Comparison of ENCODE assay signal across 23 cellular contexts in genomic region chr4:86926428-86927086, GRCh38. TPM values are rescaled to one million over a fixed set of nuclear protein-coding genes. Genes with fewer than 3 reads are reported as not detected.
DNase-seq lines count a peak whose midpoint lies in the region; TF ChIP-seq lines count a peak whose summit lies in the region.
"Had no signal": no experiment of that assay in that cellular context is flagged by ENCODE, and none has a peak within 500 bp of the region (broad histone marks: within the 10 kb centered on the region; RNA-seq: fewer than 3 reads in every experiment).

No MANE protein-coding gene starts in this region.

- H3K9ac ChIP-seq in mammary epithelial cell (ENCODE audit: insufficient read depth, low read length): peak overlapping the region; percentile 55

- dilution Hi-C loops in mammary epithelial cell (cut with HindIII; ENCODE audit: low sequenced_read_pairs): no loop called here

- 36% methylated on average over 6 of the region's 6 CpGs for WGBS in mammary epithelial cell (ENCODE audit: low coverage, missing lambda C conversion rate)

- H3K36me3 ChIP-seq in ACC112 (ENCODE audit: insufficient read depth, low read length) (peaks cover 10% of the 10 kb centered on the region; the same call in 1 of the 2 replicates), mammary epithelial cell (ENCODE audit: insufficient read depth, low read length) (no peaks in the 10 kb centered on the region), osteoblast (ENCODE audit: insufficient read depth, low read length) (no peaks in the 10 kb centered on the region)
- H3K36me3 ChIP-seq: left lung, prostate gland had no signal

- CTCF ChIA-PET in mammary epithelial cell (lab: Charles Lee; ENCODE audit: low non-redundant PET): no interaction called here

- peak overlapping the region; percentile 49 for H3K4me2 ChIP-seq in mammary epithelial cell (ENCODE audit: insufficient read depth, low read depth, low read length)
- H3K4me2 ChIP-seq in osteoblast (ENCODE audit: insufficient read depth, low read length): peak overlapping the region; percentile 1

- peak; percentile 18 for DNase-seq in HK-2 (ENCODE audit: unreplicated experiment)
- DNase-seq in mammary epithelial cell: peak; percentile 64
- DNase-seq in osteoblast (ENCODE audit: insufficient read length, low spot score, missing footprints): no peak
- no peak for DNase-seq in DMS79 treated with DMSO at 0.1 percent for 48 hours (lab: John Stamatoyannopoulos, UW)
- no peak for DNase-seq in NCI-H1105 (lab: John Stamatoyannopoulos, UW)
- no peak for DNase-seq in iPS-NIHi11 (ENCODE audit: low spot score)
- no peak for DNase-seq in NCI-H2081 (lab: John Stamatoyannopoulos, UW)
- DNase-seq: activated CD8-positive, alpha-beta T cell treated with anti-CD3 and anti-CD28 coated beads, Interleukin-2, amount 10 ng/mL, durations not matched to agents 7 days and 5 days; activated naive CD4-positive, alpha-beta T cell treated with Interleukin-2 at 50 U/mL for 16 hours; activated T-cell treated with anti-CD3 and anti-CD28 coated beads, Interleukin-2, amount 50 U/mL, for 24 hours; amniotic stem cell; CD4-positive, alpha-beta T cell; effector CD8-positive, alpha-beta T cell; left lung; NCI-H2107; NCI-H524; spleen; stimulated activated CD4-positive, alpha-beta T cell treated with anti-CD3 and anti-CD28 coated beads, Interleukin-4, amount 100 ng/mL, for 4 hours; stomach; T1000; upper lobe of left lung had no signal

- H3K27me3 ChIP-seq in ACC112 (ENCODE audit: insufficient read depth, low read length) (no peaks in the 10 kb centered on the region), mammary epithelial cell (ENCODE audit: insufficient read depth, low read length) (no peaks in the 10 kb centered on the region), osteoblast (ENCODE audit: insufficient read depth, low read length) (no peaks in the 10 kb centered on the region)
- H3K27me3 ChIP-seq: left lung, spleen, stomach, upper lobe of left lung had no signal

- no TSS peak for BruUV-seq in mammary epithelial cell (replicated peaks; lab: Mats Ljungman, UMichigan)

- no peak overlapping the region for H2AFZ ChIP-seq in ACC112 (ENCODE audit: low read length, unreplicated experiment)
- no peak overlapping the region for H2AFZ ChIP-seq in mammary epithelial cell (ENCODE audit: low read depth, low read length)
- H2AFZ ChIP-seq in osteoblast (ENCODE audit: low read length): no peak overlapping the region

- H3K4me1 ChIP-seq in ACC112 (ENCODE audit: control insufficient read depth, insufficient read depth, low read length, unreplicated experiment) (peaks cover 59% of the 10 kb centered on the region), mammary epithelial cell (ENCODE audit: insufficient read depth, low read length) (peaks cover 53% of the 10 kb centered on the region), osteoblast (ENCODE audit: insufficient read depth, low read length) (peaks cover 31% of the 10 kb centered on the region)
- H3K4me1 ChIP-seq: prostate gland had no signal

- H3K4me3 ChIP-seq in ACC112 (ENCODE audit: low read depth, low read length): no peak overlapping the region
- H3K4me3 ChIP-seq in mammary epithelial cell (replicated peaks in 1 of 3; ENCODE audit: insufficient read depth in 1 of 3, low read depth in 2 of 3, low read length in 3 of 3): no peak overlapping the region
- H3K4me3 ChIP-seq in osteoblast (ENCODE audit: insufficient read depth, low read length): no peak overlapping the region
- H3K4me3 ChIP-seq: left lung, prostate gland, spleen, stomach, upper lobe of left lung had no signal

- in situ Hi-C loops in mammary epithelial cell (cut with MboI; ENCODE audit: low sequenced_read_pairs in 2 of 2): loop anchor here (5.0 to 10.0 kb wide), 3 partner anchors 81 to 196 kb away; no protein-coding TSS in a partner anchor

- no peak for TF ChIP-seq CTCF in mammary epithelial cell (conservative IDR thresholded peaks at IDR 0.05 in 1 of 2, IDR thresholded peaks at IDR 0.05 in 1 of 2; ENCODE audit: extremely low read depth in 1 of 2, insufficient read depth in 1 of 2, low read depth in 1 of 2, low read length in 2 of 2)
- no peak for TF ChIP-seq CTCF in osteoblast (IDR thresholded peaks at IDR 0.05; ENCODE audit: extremely low read depth, low read depth, low read length)

- H4K20me1 ChIP-seq in mammary epithelial cell (ENCODE audit: insufficient read depth, low read length) (no peaks in the 10 kb centered on the region), osteoblast (ENCODE audit: insufficient read depth, low read length) (no peaks in the 10 kb centered on the region)

- no peaks in the 10 kb centered on the region for H3K79me2 ChIP-seq in ACC112 (ENCODE audit: control insufficient read depth, insufficient read depth, low read length, unreplicated experiment)
- H3K79me2 ChIP-seq in mammary epithelial cell (ENCODE audit: insufficient read depth, low read length): no peaks in the 10 kb centered on the region
- no peaks in the 10 kb centered on the region for H3K79me2 ChIP-seq in osteoblast (ENCODE audit: insufficient read depth, low read length)

- intact Hi-C loops in mammary epithelial cell (cut with micrococcal nuclease): loop anchor here (1.0 kb wide), 1 partner anchor 167 kb away; no protein-coding TSS in a partner anchor

- H3K9me3 ChIP-seq in mammary epithelial cell (replicated peaks; ENCODE audit: insufficient read depth, low read length) (no peaks in the 10 kb centered on the region), osteoblast (ENCODE audit: low read depth, low read length) (no peaks in the 10 kb centered on the region)
- H3K9me3 ChIP-seq: left lung, prostate gland, spleen, stomach, upper lobe of left lung had no signal

- H3K27ac ChIP-seq in ACC112 (ENCODE audit: low read depth, low read length) (peak overlapping the region; percentile 87), mammary epithelial cell (ENCODE audit: insufficient read depth, low read depth, low read length) (peak overlapping the region; percentile 97), osteoblast (ENCODE audit: low read depth, low read length) (peak overlapping the region; percentile 77)
- H3K27ac ChIP-seq: prostate gland, spleen had no signal

RNA-seq across cellular contexts. Expression of gene AFF1, which starts 8.3 kb away (rescaled TPM):
- 10 to 100 TPM; 24.8 to 48.3 TPM for total RNA-seq in mammary epithelial cell
- polyA plus RNA-seq in mammary epithelial cell: 19.8 TPM
- polyA minus RNA-seq in mammary epithelial cell: 83.2 TPM
- total RNA-seq in osteoblast: 19.5 and 22.7 TPM in 2 replicates

RNA-seq across cellular contexts. Expression of gene C4orf36, which starts 34.3 kb away (rescaled TPM):
- total RNA-seq in mammary epithelial cell: 1 to 10 TPM; 2.7 to 5.7 TPM
- 3.0 TPM for polyA plus RNA-seq in mammary epithelial cell
- polyA minus RNA-seq in mammary epithelial cell: 36.6 TPM
- total RNA-seq in osteoblast: 0.72 and 0.88 TPM in 2 replicates
- total RNA-seq: CD4-positive, alpha-beta T cell had no signal

Comparison
In these comparisons a context has a peak if more than half of its experiments do, and no peak if none do; other contexts are left out.
1. DNase-seq: peak in HK-2 (single experiment) and mammary epithelial cell (single experiment); none in osteoblast (single experiment), DMS79 treated with DMSO at 0.1 percent for 48 hours (single experiment), NCI-H1105 (single experiment), iPS-NIHi11 (single experiment) and NCI-H2081 (0 of 2).
2. Peak in every context shown above with its lines, with median percentiles within 50 percentile points of each other: H3K27ac ChIP-seq.